7 cellular contexts compared by ENCODE assay signal in the genomic region with DNA sequence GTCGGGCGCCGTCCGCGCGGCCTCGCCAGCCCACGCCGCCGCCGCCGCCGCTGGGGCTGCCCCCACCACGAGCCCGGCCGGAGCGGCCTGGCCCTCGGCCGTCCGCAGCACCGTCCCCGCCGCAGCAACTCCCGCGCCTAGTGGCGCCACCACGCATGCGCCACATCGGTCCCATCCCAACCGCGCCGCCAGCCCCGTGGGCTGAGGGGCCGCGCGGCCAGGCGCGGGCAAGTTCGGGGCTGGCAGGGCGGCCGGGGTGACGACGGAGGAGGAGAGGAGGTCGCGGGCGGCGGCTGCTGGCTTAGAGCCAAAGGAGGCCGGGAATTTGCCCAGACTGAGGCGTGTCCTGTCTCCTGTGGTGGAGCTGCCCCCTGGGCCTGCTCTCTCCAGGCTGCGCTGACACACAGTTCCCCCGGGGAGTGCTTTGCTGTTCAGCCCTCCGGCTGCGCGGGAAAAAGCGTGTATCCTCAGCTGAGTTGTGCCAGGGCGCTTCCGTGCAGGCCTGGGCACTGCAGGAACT. TPM values are rescaled to one million over a fixed set of nuclear protein-coding genes. Genes with fewer than 3 reads are reported as not detected.
DNase-seq lines count a peak whose midpoint lies in the region; ATAC-seq and TF ChIP-seq lines count a peak whose summit lies in the region.

A gene (minus strand): TSS at position 298 of the 520 bp plus-strand sequence. CDS start 132 bp downstream, at position 166.

- H3K27ac ChIP-seq in iPS-18a (ENCODE audit: low read length): no peak within 1 kb of the TSS

- H3K4me1 Mint-ChIP-seq in T-helper 17 cell: no peaks in the 10 kb centered on the region

- H3K4me1 ChIP-seq in iPS-18a (ENCODE audit: control insufficient read depth, low read depth, low read length): peaks cover 15% of the 10 kb centered on the region

- peak within 1 kb of the TSS; percentile 65 to 69 for H3K4me3 ChIP-seq in cardiac fibroblast (replicated peaks in 1 of 2; ENCODE audit: low read depth in 2 of 2, low read length in 2 of 2)
- peak within 1 kb of the TSS; percentile 64 for H3K4me3 ChIP-seq in iPS-18a (ENCODE audit: low read length)

- no peaks in the 10 kb centered on the region for H3K36me3 Mint-ChIP-seq in T-helper 17 cell (ENCODE audit: low read depth)

- no peaks in the 10 kb centered on the region for H3K27me3 Mint-ChIP-seq in T-helper 17 cell

- DNase-seq in OCI-M1 (lab: John Stamatoyannopoulos, UW) (peak; percentile 86), cardiac fibroblast (ENCODE audit: low read depth in 2 of 2) (peak; percentile 83 to 88), sciatic nerve (ENCODE audit: low spot score) (peak; percentile 89), T-helper 17 cell (no peak)

- H3K9me3 ChIP-seq in iPS-18a (ENCODE audit: control insufficient read depth, low read depth, low read length) (no peaks in the 10 kb centered on the region), T-helper 17 cell (ENCODE audit: control insufficient read depth, low read length, poor library complexity, severe bottlenecking) (no peaks in the 10 kb centered on the region)

- no peak within 1 kb of the TSS for H3K4me3 Mint-ChIP-seq in T-helper 17 cell

- intact Hi-C loops in sciatic nerve (cut with DNase I): no loop called here

- H3K9ac ChIP-seq in iPS-18a (ENCODE audit: low read length): peak within 1 kb of the TSS; percentile 58

- no peak for TF ChIP-seq POLR2A in GM18505 (IDR thresholded peaks at IDR 0.05; ENCODE audit: borderline replicate concordance, extremely low read depth, insufficient read depth, insufficient read length)

- ATAC-seq in GM18505 (IDR thresholded peaks at IDR 0.05; ENCODE audit: unreplicated experiment): peak; percentile 75
- ATAC-seq in HG03342 (IDR thresholded peaks at IDR 0.05; ENCODE audit: unreplicated experiment): peak; percentile 41
- peak; percentile 81 for ATAC-seq in sciatic nerve
- ATAC-seq in T-helper 17 cell: no peak

- no peak for TF ChIP-seq CTCF in cardiac fibroblast (IDR thresholded peaks at IDR 0.05; ENCODE audit: low read depth, low read length)

- H3K27ac Mint-ChIP-seq in T-helper 17 cell: no peak within 1 kb of the TSS

- peaks cover 9% of the 10 kb centered on the region for H3K27me3 ChIP-seq in iPS-18a (ENCODE audit: control insufficient read depth, insufficient read depth, low read length)

- H3K36me3 ChIP-seq in iPS-18a (ENCODE audit: control insufficient read depth, low read depth, low read length): no peaks in the 10 kb centered on the region

RNA-seq across cellular contexts. Expression of the gene that starts here (rescaled TPM):
- total RNA-seq in sciatic nerve: 11.4 TPM
- not detected for total RNA-seq in T-helper 17 cell

Comparison
In these comparisons a context has a peak if more than half of its experiments do, and no peak if none do; other contexts are left out.
1. RNA of the gene that starts here (total RNA-seq): 11.4 TPM in sciatic nerve (single experiment); not detected in T-helper 17 cell; every median in the first group is over 10 times any median in the second.
2. DNase-seq: peak in OCI-M1 (single experiment), cardiac fibroblast (2 of 2) and sciatic nerve (single experiment); none in T-helper 17 cell (0 of 3).